ENCODE assay signal across 16 cellular contexts in the genomic region with DNA sequence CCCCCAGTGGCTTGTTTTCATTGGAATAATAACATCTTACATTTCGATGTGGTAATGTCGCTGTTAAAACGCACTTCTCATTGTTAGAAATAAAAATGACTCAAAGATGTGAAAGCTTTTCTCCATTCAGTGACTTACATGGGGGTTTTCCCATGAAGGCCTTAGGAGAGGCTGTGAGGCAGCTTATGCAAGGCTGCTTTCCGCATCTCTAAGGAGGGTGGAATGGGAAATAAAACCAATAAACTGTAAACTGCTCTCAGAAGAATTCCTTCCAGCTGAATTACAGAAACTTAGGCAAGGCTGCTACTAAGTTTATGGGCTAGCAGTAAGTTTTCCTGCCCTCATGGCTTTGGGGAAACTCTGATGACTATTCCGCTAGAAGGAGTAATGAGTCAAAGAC.
DNase-seq lines count a peak whose midpoint lies in the region; ATAC-seq and TF ChIP-seq lines count a peak whose summit lies in the region.
"Had no signal": no experiment of that assay in that cellular context is flagged by ENCODE, and none has a peak within 500 bp of the region (broad histone marks: within the 10 kb centered on the region; RNA-seq: fewer than 3 reads in every experiment).

No MANE protein-coding gene starts in this region.

- CTCF ChIA-PET in AG04449 (lab: Yijun Ruan, JAX) = interaction anchor here (0.9 to 1.4 kb wide), 2 partner anchors 11 to 92 kb away, joined by 3 to 4 read pairs; no protein-coding TSS in a partner anchor

- H3K36me3 Mint-ChIP-seq in stimulated activated memory B cell treated with anti-CD40 and anti-IgM and Interleukin-4, amounts not matched to agents 10 μg/mL and 1 μg/mL and 100 μg/mL, for 72 hours = peaks cover 39% of the 10 kb centered on the region

- in situ Hi-C loops in GM13977 (cut with MboI; ENCODE audit: low pct_unique_long_range_greater_than_20kb, low sequenced_read_pairs, unreplicated experiment) = no loop called here

- no peak overlapping the region for H3K27ac Mint-ChIP-seq in stimulated activated memory B cell treated with anti-CD40 and anti-IgM and Interleukin-4, amounts not matched to agents 10 μg/mL and 1 μg/mL and 100 μg/mL, for 72 hours

- POLR2A ChIA-PET in AG04449 (lab: Yijun Ruan, JAX) = interaction anchor here (0.7 kb wide), 1 partner anchor 75 kb away, joined by 3 read pairs; no protein-coding TSS in a partner anchor

- WGBS in body of pancreas, 2 donors = 93% methylated on average over 5 of the region's 5 CpGs

- no peaks in the 10 kb centered on the region for H3K4me1 ChIP-seq in body of pancreas

- ATAC-seq in body of pancreas = no peak
- ATAC-seq in stimulated activated memory B cell treated with anti-CD40 and anti-IgM and Interleukin-4, amounts not matched to agents 10 μg/mL and 1 μg/mL and 100 μg/mL, for 72 hours = no peak
- ATAC-seq: gastroesophageal sphincter, PC-3 had no signal

- no peak overlapping the region for H3K4me3 Mint-ChIP-seq in stimulated activated memory B cell treated with anti-CD40 and anti-IgM and Interleukin-4, amounts not matched to agents 10 μg/mL and 1 μg/mL and 100 μg/mL, for 72 hours
- H3K4me3 Mint-ChIP-seq: CD14-positive monocyte had no signal

- H3K36me3 ChIP-seq in body of pancreas (replicated peaks in 1 of 2; ENCODE audit: insufficient read depth in 1 of 2, low read depth in 2 of 2) = peaks cover 0 to 3% of the 10 kb centered on the region in 2 donors
- H3K36me3 ChIP-seq: thoracic aorta had no signal

- H3K4me3 ChIP-seq in AG04449 (ENCODE audit: low read depth, low read length) = no peak overlapping the region
- no peak overlapping the region for H3K4me3 ChIP-seq in body of pancreas
- H3K4me3 ChIP-seq: gastroesophageal sphincter, thoracic aorta had no signal

- intact Hi-C loops in body of pancreas (cut with DNase I) = no loop called here

- no peaks in the 10 kb centered on the region for H3K9me3 Mint-ChIP-seq in stimulated activated memory B cell treated with anti-CD40 and anti-IgM and Interleukin-4, amounts not matched to agents 10 μg/mL and 1 μg/mL and 100 μg/mL, for 72 hours
- H3K9me3 Mint-ChIP-seq: CD14-positive monocyte had no signal

- no peak overlapping the region for H3K27ac ChIP-seq in body of pancreas
- H3K27ac ChIP-seq: gastroesophageal sphincter, thoracic aorta, VCaP had no signal

- TF ChIP-seq POLR2A in body of pancreas (IDR thresholded peaks at IDR 0.05) = no peak

- no peaks in the 10 kb centered on the region for H3K27me3 Mint-ChIP-seq in stimulated activated memory B cell treated with anti-CD40 and anti-IgM and Interleukin-4, amounts not matched to agents 10 μg/mL and 1 μg/mL and 100 μg/mL, for 72 hours

- H3K9me3 ChIP-seq in body of pancreas = no peaks in the 10 kb centered on the region
- H3K9me3 ChIP-seq: gastroesophageal sphincter, thoracic aorta had no signal

- no peaks in the 10 kb centered on the region for H3K27me3 ChIP-seq in body of pancreas
- H3K27me3 ChIP-seq: gastroesophageal sphincter had no signal

- TF ChIP-seq CTCF in AG04449 (IDR thresholded peaks at IDR 0.05; ENCODE audit: insufficient read depth, low read length, missing control alignments) = no peak
- TF ChIP-seq CTCF in body of pancreas (IDR thresholded peaks at IDR 0.05) = no peak
- no peak for TF ChIP-seq CTCF in GM13977 (IDR thresholded peaks at IDR 0.05; ENCODE audit: extremely low read depth, insufficient read depth, missing control alignments)

- H3K4me1 Mint-ChIP-seq in stimulated activated memory B cell treated with anti-CD40 and anti-IgM and Interleukin-4, amounts not matched to agents 10 μg/mL and 1 μg/mL and 100 μg/mL, for 72 hours = peaks cover 8% of the 10 kb centered on the region

- DNase-seq in AG04449 (ENCODE audit: low read depth, low spot score) (peak; percentile 82), ELR (ENCODE audit: low read depth) (peak; percentile 79), amniotic epithelial cell (ENCODE audit: low read depth) (peak; percentile 59), iris pigment epithelial cell (ENCODE audit: low read depth) (peak; percentile 57), NCI-H1694 treated with DMSO at 0.1 percent for 48 hours (lab: John Stamatoyannopoulos, UW) (no peak), body of pancreas (no peak), GM13977 (ENCODE audit: low spot score) (no peak)
- DNase-seq: amygdala; dermis blood vessel endothelial cell; PC-3; stimulated activated CD4-positive, alpha-beta T cell treated with anti-CD3 and anti-CD28 coated beads, Interleukin-12 subunit alpha, Interleukin-12 subunit beta, amount 100 ng/mL, for 4 hours had no signal

Comparison
In these comparisons a context has a peak if more than half of its experiments do, and no peak if none do; other contexts are left out.
1. DNase-seq: peak in AG04449 (single experiment), ELR (single experiment), amniotic epithelial cell (single experiment) and iris pigment epithelial cell (single experiment); none in NCI-H1694 treated with DMSO at 0.1 percent for 48 hours (single experiment), body of pancreas (0 of 4) and GM13977 (single experiment).